ENCODE assay signal across 25 cellular contexts in the genomic region with DNA sequence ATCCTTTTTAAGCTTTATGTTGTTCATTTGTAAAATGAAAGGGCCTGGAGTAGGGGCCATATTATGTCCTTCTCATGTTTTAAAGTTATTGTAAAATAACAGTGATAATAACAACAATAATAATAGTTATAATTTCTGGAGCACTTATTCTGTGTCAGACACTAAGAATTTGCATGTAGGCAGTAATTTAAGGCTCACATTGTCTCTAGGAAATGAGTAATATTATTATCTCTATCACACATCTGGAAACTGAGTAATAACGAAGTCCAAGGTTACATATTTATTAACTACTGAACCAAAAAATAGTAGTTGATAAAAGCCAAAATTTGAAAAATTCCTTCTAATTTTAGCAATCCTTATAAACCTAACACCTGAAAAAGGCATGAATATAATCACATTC.
"Had no signal": no experiment of that assay in that cellular context is flagged by ENCODE, and none has a peak within 500 bp of the region (broad histone marks: within the 10 kb centered on the region; RNA-seq: fewer than 3 reads in every experiment).

No MANE protein-coding gene starts in this region.

- FAIRE-seq: colon, endometrium, frontal cortex had no signal

- H3K4me1 ChIP-seq: colonic mucosa, esophagus muscularis mucosa, esophagus squamous epithelium, foreskin keratinocyte, gastrocnemius medialis, gastroesophageal sphincter, heart left ventricle, heart right ventricle had no signal

- H3K9me3 ChIP-seq: colonic mucosa, esophagus muscularis mucosa, esophagus squamous epithelium, gastrocnemius medialis, gastroesophageal sphincter, heart left ventricle, heart right ventricle had no signal

- H3K27me3 ChIP-seq: colonic mucosa, dorsolateral prefrontal cortex, esophagus muscularis mucosa, esophagus squamous epithelium, foreskin keratinocyte, gastrocnemius medialis, gastroesophageal sphincter, heart left ventricle, heart right ventricle had no signal

- DNase-seq: colonic mucosa; cortex of kidney; dorsolateral prefrontal cortex; effector CD4-positive, alpha-beta T cell; effector CD8-positive, alpha-beta T cell; effector memory CD4-positive, alpha-beta T cell; effector memory CD8-positive, alpha-beta T cell; endodermal cell; erythroblast; esophagus squamous epithelium; foreskin fibroblast; foreskin keratinocyte; foreskin melanocyte; gastrocnemius medialis; glutamatergic neuron; head of caudate nucleus; heart left ventricle; heart right ventricle had no signal

- H3K4me3 ChIP-seq: colonic mucosa, coronary artery, dorsolateral prefrontal cortex, esophagus muscularis mucosa, esophagus squamous epithelium, gastrocnemius medialis, gastroesophageal sphincter, heart left ventricle, heart right ventricle had no signal

- H3K36me3 ChIP-seq: colonic mucosa, esophagus muscularis mucosa, esophagus squamous epithelium, gastrocnemius medialis, gastroesophageal sphincter, heart left ventricle, heart right ventricle had no signal

- H3K27ac ChIP-seq: colonic mucosa, coronary artery, dorsolateral prefrontal cortex, epithelial cell of prostate, esophagus muscularis mucosa, esophagus squamous epithelium, foreskin keratinocyte, gastrocnemius medialis, gastroesophageal sphincter, heart left ventricle, heart right ventricle had no signal
